1 cellular context compared by ENCODE assay signal in the genomic region with DNA sequence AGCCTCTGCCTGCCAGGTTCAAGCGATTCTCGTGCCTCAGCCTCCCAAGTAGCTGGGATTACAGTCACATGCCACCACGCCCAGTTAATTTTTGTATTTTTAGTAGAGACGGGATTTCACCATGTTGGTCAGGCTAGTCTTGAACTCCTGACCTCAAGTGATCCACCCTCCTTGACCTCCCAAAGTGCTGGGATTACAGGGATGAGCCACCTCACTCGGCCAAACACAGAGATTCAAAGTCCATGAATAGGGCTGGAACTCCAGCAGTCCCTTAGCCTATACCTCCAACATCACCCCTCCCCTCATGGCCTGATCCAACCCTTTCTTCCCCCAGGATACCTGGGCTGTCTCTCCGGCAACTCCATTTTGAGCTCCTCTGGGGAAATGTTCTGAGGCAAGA.
TF ChIP-seq lines count a peak whose summit lies in the region.
"Not testable (repeated sequence)": the region's sequence is repeated elsewhere in the genome, so short reads cannot be mapped to it uniquely, and the experiment has no call there.

No MANE protein-coding gene starts in this region.

TF ChIP-seq in HepG2, 621 proteins besides CTCF, POLR2A, EP300 and RAD21:
- TF ChIP-seq RARA (CRISPR knock-in tag; IDR thresholded peaks at IDR 0.05) (peak; percentile 52), HNF4A (CRISPR knock-in tag; IDR thresholded peaks at IDR 0.05) (peak; percentile 43; the same call in 1 of the 2 replicates), ZNF263 (CRISPR knock-in tag; IDR thresholded peaks at IDR 0.05) (peak; percentile 54), NR2F6 (CRISPR knock-in tag; IDR thresholded peaks at IDR 0.05) (0 out of 2 replicates have a peak, but pooled peaks have one; percentile 8), PITX1 (CRISPR knock-in tag; IDR thresholded peaks at IDR 0.05) (0 out of 2 replicates have a peak, but pooled peaks have one; percentile 25), RXRB (CRISPR knock-in tag; IDR thresholded peaks at IDR 0.05; ENCODE audit: borderline replicate concordance) (0 out of 2 replicates have a peak, but pooled peaks have one; percentile 9), RXRA (CRISPR knock-in tag; IDR thresholded peaks at IDR 0.05) (0 out of 2 replicates have a peak, but pooled peaks have one; percentile 15)
- not testable (repeated sequence) for TF ChIP-seq NR2F6 (IDR thresholded peaks at IDR 0.05)
- TF ChIP-seq, protein P1, sequence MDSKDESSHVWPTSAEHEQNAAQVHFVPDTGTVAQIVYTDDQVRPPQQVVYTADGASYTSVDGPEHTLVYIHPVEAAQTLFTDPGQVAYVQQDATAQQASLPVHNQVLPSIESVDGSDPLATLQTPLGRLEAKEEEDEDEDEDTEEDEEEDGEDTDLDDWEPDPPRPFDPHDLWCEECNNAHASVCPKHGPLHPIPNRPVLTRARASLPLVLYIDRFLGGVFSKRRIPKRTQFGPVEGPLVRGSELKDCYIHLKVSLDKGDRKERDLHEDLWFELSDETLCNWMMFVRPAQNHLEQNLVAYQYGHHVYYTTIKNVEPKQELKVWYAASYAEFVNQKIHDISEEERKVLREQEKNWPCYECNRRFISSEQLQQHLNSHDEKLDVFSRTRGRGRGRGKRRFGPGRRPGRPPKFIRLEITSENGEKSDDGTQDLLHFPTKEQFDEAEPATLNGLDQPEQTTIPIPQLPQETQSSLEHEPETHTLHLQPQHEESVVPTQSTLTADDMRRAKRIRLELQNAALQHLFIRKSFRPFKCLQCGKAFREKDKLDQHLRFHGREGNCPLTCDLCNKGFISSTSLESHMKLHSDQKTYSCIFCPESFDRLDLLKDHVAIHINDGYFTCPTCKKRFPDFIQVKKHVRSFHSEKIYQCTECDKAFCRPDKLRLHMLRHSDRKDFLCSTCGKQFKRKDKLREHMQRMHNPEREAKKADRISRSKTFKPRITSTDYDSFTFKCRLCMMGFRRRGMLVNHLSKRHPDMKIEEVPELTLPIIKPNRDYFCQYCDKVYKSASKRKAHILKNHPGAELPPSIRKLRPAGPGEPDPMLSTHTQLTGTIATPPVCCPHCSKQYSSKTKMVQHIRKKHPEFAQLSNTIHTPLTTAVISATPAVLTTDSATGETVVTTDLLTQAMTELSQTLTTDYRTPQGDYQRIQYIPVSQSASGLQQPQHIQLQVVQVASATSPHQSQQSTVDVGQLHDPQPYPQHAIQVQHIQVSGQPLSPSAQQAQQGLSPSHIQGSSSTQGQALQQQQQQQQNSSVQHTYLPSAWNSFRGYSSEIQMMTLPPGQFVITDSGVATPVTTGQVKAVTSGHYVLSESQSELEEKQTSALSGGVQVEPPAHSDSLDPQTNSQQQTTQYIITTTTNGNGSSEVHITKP (CRISPR knock-in tag; IDR thresholded peaks at IDR 0.05; ENCODE audit: low read depth): peak; percentile 25; the same call in 1 of the 2 replicates
